32 cellular contexts compared by ENCODE assay signal in genomic region chrX:42175843-42176242, GRCh38.
"Had no signal": no experiment of that assay in that cellular context is flagged by ENCODE, and none has a peak within 500 bp of the region (broad histone marks: within the 10 kb centered on the region; RNA-seq: fewer than 3 reads in every experiment).

No MANE protein-coding gene starts in this region.

- H3K27ac Mint-ChIP-seq: activated CD4-positive, alpha-beta memory T cell treated with anti-CD3 and anti-CD28 coated beads, Interleukin-2, amount 10 ng/mL, durations not matched to agents 7 days and 5 days; activated CD4-positive, alpha-beta T cell treated with anti-CD3 and anti-CD28 coated beads, Interleukin-2, amount 10 ng/mL, durations not matched to agents 7 days and 5 days; activated naive CD4-positive, alpha-beta T cell treated with anti-CD3 and anti-CD28 coated beads, Interleukin-2, amount 10 ng/mL, durations not matched to agents 7 days and 5 days; activated naive CD4-positive, alpha-beta T cell treated with anti-CD3 and anti-CD28 coated beads, Interleukin-2, amount 50 U/mL, for 72 hours; activated naive CD8-positive, alpha-beta T cell treated with anti-CD3 and anti-CD28 coated beads, Interleukin-2, amount 10 ng/mL, durations not matched to agents 7 days and 5 days; activated T-cell treated with anti-CD3 and anti-CD28 coated beads, Interleukin-2, amount 50 U/mL, for 24 hours; activated T-cell treated with anti-CD3 and anti-CD28 coated beads, Interleukin-2, amount 50 U/mL, for 72 hours; brain; dendritic cell treated with granulocyte-macrophage colony-stimulating factor and Interleukin-4, amounts not matched to agents 40 ng/mL and 50 ng/mL, for 4 days; endodermal cell had no signal

- ATAC-seq: activated naive CD4-positive, alpha-beta T cell treated with anti-CD3 and anti-CD28 coated beads, Interleukin-2, amount 50 U/mL, for 72 hours; activated T-cell treated with anti-CD3 and anti-CD28 coated beads, Interleukin-2, amount 50 U/mL, for 72 hours; esophagus mucosa; gastrocnemius medialis; heart right ventricle had no signal

- H3K9me3 Mint-ChIP-seq: activated CD4-positive, alpha-beta memory T cell treated with anti-CD3 and anti-CD28 coated beads, Interleukin-2, amount 10 ng/mL, durations not matched to agents 7 days and 5 days; activated CD4-positive, alpha-beta T cell treated with anti-CD3 and anti-CD28 coated beads, Interleukin-2, amount 10 ng/mL, durations not matched to agents 7 days and 5 days; activated naive CD4-positive, alpha-beta T cell treated with anti-CD3 and anti-CD28 coated beads, Interleukin-2, amount 50 U/mL, for 72 hours; activated T-cell treated with anti-CD3 and anti-CD28 coated beads, Interleukin-2, amount 50 U/mL, for 24 hours; activated T-cell treated with anti-CD3 and anti-CD28 coated beads, Interleukin-2, amount 50 U/mL, for 72 hours; dendritic cell treated with granulocyte-macrophage colony-stimulating factor and Interleukin-4, amounts not matched to agents 40 ng/mL and 50 ng/mL, for 4 days had no signal

- H3K27me3 ChIP-seq: cardiac muscle cell, hepatocyte had no signal

- H3K27ac ChIP-seq: breast epithelium, cardiac muscle cell, coronary artery, dorsolateral prefrontal cortex, gastrocnemius medialis, heart right ventricle, hepatocyte had no signal

- H3K4me3 ChIP-seq: breast epithelium, cardiac muscle cell, coronary artery, dorsolateral prefrontal cortex, gastrocnemius medialis, heart right ventricle, hepatocyte had no signal

- H3K36me3 ChIP-seq: breast epithelium, cardiac muscle cell, gastrocnemius medialis, heart right ventricle had no signal

- H3K4me1 ChIP-seq: breast epithelium, gastrocnemius medialis, heart right ventricle had no signal

- H3K36me3 Mint-ChIP-seq: activated naive CD4-positive, alpha-beta T cell treated with anti-CD3 and anti-CD28 coated beads, Interleukin-2, amount 10 ng/mL, durations not matched to agents 7 days and 5 days; activated naive CD4-positive, alpha-beta T cell treated with anti-CD3 and anti-CD28 coated beads, Interleukin-2, amount 50 U/mL, for 72 hours; activated naive CD8-positive, alpha-beta T cell treated with anti-CD3 and anti-CD28 coated beads, Interleukin-2, amount 10 ng/mL, durations not matched to agents 7 days and 5 days; brain had no signal

- H3K4me1 Mint-ChIP-seq: activated CD4-positive, alpha-beta memory T cell treated with anti-CD3 and anti-CD28 coated beads, Interleukin-2, amount 10 ng/mL, durations not matched to agents 7 days and 5 days; activated CD4-positive, alpha-beta T cell treated with anti-CD3 and anti-CD28 coated beads, Interleukin-2, amount 10 ng/mL, durations not matched to agents 7 days and 5 days; activated naive CD4-positive, alpha-beta T cell treated with anti-CD3 and anti-CD28 coated beads, Interleukin-2, amount 10 ng/mL, durations not matched to agents 7 days and 5 days; activated naive CD8-positive, alpha-beta T cell treated with anti-CD3 and anti-CD28 coated beads, Interleukin-2, amount 10 ng/mL, durations not matched to agents 7 days and 5 days; endodermal cell had no signal

- H3K79me2 ChIP-seq: hepatocyte had no signal

- H3K4me2 ChIP-seq: hepatocyte had no signal

- H3K9me3 ChIP-seq: breast epithelium, gastrocnemius medialis, heart right ventricle had no signal

- DNase-seq: activated CD4-positive, alpha-beta memory T cell treated with anti-CD3 and anti-CD28 coated beads, Interleukin-2, amount 10 ng/mL, durations not matched to agents 7 days and 5 days; activated CD4-positive, alpha-beta T cell treated with anti-CD3 and anti-CD28 coated beads for 1 hour; activated CD4-positive, alpha-beta T cell treated with anti-CD3 and anti-CD28 coated beads for 4 hours; activated CD4-positive, alpha-beta T cell treated with anti-CD3 and anti-CD28 coated beads, Interleukin-2, amount 10 ng/mL, durations not matched to agents 7 days and 5 days; activated CD4-positive, alpha-beta T cell treated with anti-CD3 and anti-CD28 coated beads, Interleukin-2, amount 50 U/mL, for 4 hours; activated CD8-positive, alpha-beta memory T cell treated with anti-CD3 and anti-CD28 coated beads, Interleukin-2, amount 50 U/mL, for 48 hours; activated gamma-delta T cell; activated naive CD4-positive, alpha-beta T cell; activated naive CD4-positive, alpha-beta T cell treated with anti-CD3 and anti-CD28 coated beads, Interleukin-2, amount 10 ng/mL, durations not matched to agents 7 days and 5 days; activated naive CD8-positive, alpha-beta T cell treated with anti-CD3 and anti-CD28 coated beads, Interleukin-2, amount 10 ng/mL, durations not matched to agents 7 days and 5 days; activated T-cell treated with anti-CD3 and anti-CD28 coated beads for 4 hours; activated T-cell treated with anti-CD3 and anti-CD28 coated beads, Interleukin-2, amount 50 U/mL, for 24 hours; activated T-cell treated with anti-CD3 and anti-CD28 coated beads, Interleukin-2, amount 50 U/mL, for 72 hours; anterior cingulate cortex; central memory CD4-positive, alpha-beta T cell; cerebellar nuclear complex; dorsolateral prefrontal cortex; effector memory CD4-positive, alpha-beta T cell; endodermal cell; foreskin fibroblast; gastrocnemius medialis; glutamatergic neuron; heart right ventricle; T-helper 2 cell had no signal

- H2AFZ ChIP-seq: hepatocyte had no signal

- H3K27me3 Mint-ChIP-seq: activated CD4-positive, alpha-beta memory T cell treated with anti-CD3 and anti-CD28 coated beads, Interleukin-2, amount 10 ng/mL, durations not matched to agents 7 days and 5 days; activated CD4-positive, alpha-beta T cell treated with anti-CD3 and anti-CD28 coated beads, Interleukin-2, amount 10 ng/mL, durations not matched to agents 7 days and 5 days; activated naive CD8-positive, alpha-beta T cell treated with anti-CD3 and anti-CD28 coated beads, Interleukin-2, amount 10 ng/mL, durations not matched to agents 7 days and 5 days; brain; dendritic cell treated with granulocyte-macrophage colony-stimulating factor and Interleukin-4, amounts not matched to agents 40 ng/mL and 50 ng/mL, for 4 days had no signal

- H3K4me3 Mint-ChIP-seq: activated CD4-positive, alpha-beta memory T cell treated with anti-CD3 and anti-CD28 coated beads, Interleukin-2, amount 10 ng/mL, durations not matched to agents 7 days and 5 days; activated CD4-positive, alpha-beta T cell treated with anti-CD3 and anti-CD28 coated beads, Interleukin-2, amount 10 ng/mL, durations not matched to agents 7 days and 5 days; activated naive CD4-positive, alpha-beta T cell treated with anti-CD3 and anti-CD28 coated beads, Interleukin-2, amount 10 ng/mL, durations not matched to agents 7 days and 5 days; activated naive CD8-positive, alpha-beta T cell treated with anti-CD3 and anti-CD28 coated beads, Interleukin-2, amount 10 ng/mL, durations not matched to agents 7 days and 5 days; activated T-cell treated with anti-CD3 and anti-CD28 coated beads, Interleukin-2, amount 50 U/mL, for 24 hours; activated T-cell treated with anti-CD3 and anti-CD28 coated beads, Interleukin-2, amount 50 U/mL, for 72 hours; brain; dendritic cell treated with granulocyte-macrophage colony-stimulating factor and Interleukin-4, amounts not matched to agents 40 ng/mL and 50 ng/mL, for 4 days; endodermal cell had no signal
